Comparison of ENCODE assay signal across 11 cellular contexts in the genomic region with DNA sequence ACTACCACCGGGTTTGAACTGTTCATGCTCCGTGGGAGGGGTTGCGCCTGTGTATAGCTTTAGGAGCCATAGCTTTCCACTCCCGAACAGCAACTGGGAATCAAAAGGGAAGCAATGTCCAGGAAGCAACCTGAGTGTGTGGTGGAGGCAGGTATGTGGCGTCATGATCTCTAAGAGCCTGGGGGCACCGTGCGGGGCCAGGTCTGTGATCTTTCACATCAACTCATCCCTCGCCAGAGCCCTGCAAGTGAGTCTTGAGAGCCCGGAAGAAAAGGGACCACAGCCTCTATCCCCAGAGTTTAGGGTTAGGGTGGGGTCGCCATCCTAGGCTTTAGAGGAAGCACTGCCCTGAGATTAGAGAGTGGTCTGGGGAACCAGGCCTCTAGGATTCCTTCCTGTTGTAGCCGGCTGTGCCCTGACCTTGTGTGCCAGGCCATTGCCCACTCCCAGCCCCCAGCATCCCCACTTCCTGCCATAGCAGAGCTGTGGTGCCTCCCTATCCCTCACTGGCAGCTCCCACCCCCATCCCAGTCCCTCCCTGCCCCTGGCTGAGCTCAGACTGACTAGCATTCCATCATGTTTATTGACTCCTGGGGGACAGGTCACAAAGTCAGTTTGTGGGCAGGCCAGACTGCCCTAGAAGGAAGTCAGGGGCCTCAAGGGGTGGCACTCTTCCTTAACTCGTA. TPM values are rescaled to one million over a fixed set of nuclear protein-coding genes. Genes with fewer than 3 reads are reported as not detected.
A peak's percentile ranks its signal among the peaks of the same experiment; 100 is the strongest.
DNase-seq lines count a peak whose midpoint lies in the region; ATAC-seq and TF ChIP-seq lines count a peak whose summit lies in the region.
"Had no signal": no experiment of that assay in that cellular context is flagged by ENCODE, and none has a peak within 500 bp of the region (broad histone marks: within the 10 kb centered on the region; RNA-seq: fewer than 3 reads in every experiment).

No MANE protein-coding gene starts in this region.

- H3K27me3 Mint-ChIP-seq in natural killer cell (ENCODE audit: low read depth in 2 of 2): peaks cover 14 to 16% of the 10 kb centered on the region in 2 donors
- H3K27me3 Mint-ChIP-seq in natural killer cell treated with Interleukin-12 subunit alpha and Interleukin-12 subunit beta and Interleukin-15 and Interleukin-18, amount 100 ng/mL, for 72 hours: peaks cover 8 to 12% of the 10 kb centered on the region in 2 donors
- H3K27me3 Mint-ChIP-seq in activated T-helper 17 cell treated with anti-CD3 and anti-CD28 coated beads, Interleukin-2, amount 50 U/mL, for 72 hours: peaks cover 12% of the 10 kb centered on the region
- peaks cover 10% of the 10 kb centered on the region for H3K27me3 Mint-ChIP-seq in memory B cell

- H3K4me1 ChIP-seq in uterus: peaks cover 0 to 14% of the 10 kb centered on the region in 2 donors

- intact Hi-C loops in natural killer cell (cut with micrococcal nuclease): loop anchor here (10.0 kb wide), 1 partner anchor 819 kb away; no protein-coding TSS in a partner anchor
- intact Hi-C loops in uterus (cut with DNase I; ENCODE audit: low total_unique reads): loop anchor here (10.0 kb wide), 1 partner anchor 99 kb away; no protein-coding TSS in a partner anchor

- H3K4me3 Mint-ChIP-seq in natural killer cell: peak overlapping the region; percentile 61
- no peak overlapping the region for H3K4me3 Mint-ChIP-seq in natural killer cell treated with Interleukin-12 subunit alpha and Interleukin-12 subunit beta and Interleukin-15 and Interleukin-18, amount 100 ng/mL, for 72 hours
- H3K4me3 Mint-ChIP-seq in activated T-helper 17 cell treated with anti-CD3 and anti-CD28 coated beads, Interleukin-2, amount 50 U/mL, for 72 hours: peak overlapping the region; percentile 25
- peak overlapping the region; percentile 8 for H3K4me3 Mint-ChIP-seq in memory B cell

- peaks cover 9% of the 10 kb centered on the region for H3K36me3 Mint-ChIP-seq in natural killer cell
- H3K36me3 Mint-ChIP-seq in natural killer cell treated with Interleukin-12 subunit alpha and Interleukin-12 subunit beta and Interleukin-15 and Interleukin-18, amount 100 ng/mL, for 72 hours: peaks cover 6% of the 10 kb centered on the region
- peaks cover 43% of the 10 kb centered on the region for H3K36me3 Mint-ChIP-seq in activated T-helper 17 cell treated with anti-CD3 and anti-CD28 coated beads, Interleukin-2, amount 50 U/mL, for 72 hours (ENCODE audit: low read depth)
- H3K36me3 Mint-ChIP-seq in memory B cell: peaks cover 25% of the 10 kb centered on the region

- H3K27ac ChIP-seq in uterus: peak overlapping the region; percentile 62 to 65

- peaks cover 66 to 80% of the 10 kb centered on the region in 2 donors for H3K4me1 Mint-ChIP-seq in natural killer cell
- H3K4me1 Mint-ChIP-seq in natural killer cell treated with Interleukin-12 subunit alpha and Interleukin-12 subunit beta and Interleukin-15 and Interleukin-18, amount 100 ng/mL, for 72 hours (ENCODE audit: low read depth in 2 of 2): peaks cover 43 to 56% of the 10 kb centered on the region in 2 donors
- peaks cover 15% of the 10 kb centered on the region for H3K4me1 Mint-ChIP-seq in activated T-helper 17 cell treated with anti-CD3 and anti-CD28 coated beads, Interleukin-2, amount 50 U/mL, for 72 hours
- peaks cover 27% of the 10 kb centered on the region for H3K4me1 Mint-ChIP-seq in memory B cell

- TF ChIP-seq CTCF in natural killer cell (IDR thresholded peaks at IDR 0.05) (no peak), uterus (IDR thresholded peaks at IDR 0.05) (no peak)

- no peaks in the 10 kb centered on the region for H3K9me3 Mint-ChIP-seq in natural killer cell
- no peaks in the 10 kb centered on the region for H3K9me3 Mint-ChIP-seq in natural killer cell treated with Interleukin-12 subunit alpha and Interleukin-12 subunit beta and Interleukin-15 and Interleukin-18, amount 100 ng/mL, for 72 hours
- H3K9me3 Mint-ChIP-seq in activated T-helper 17 cell treated with anti-CD3 and anti-CD28 coated beads, Interleukin-2, amount 50 U/mL, for 72 hours: no peaks in the 10 kb centered on the region
- no peaks in the 10 kb centered on the region for H3K9me3 Mint-ChIP-seq in memory B cell

- no peak for DNase-seq in natural killer cell
- DNase-seq in natural killer cell treated with Interleukin-12 subunit alpha and Interleukin-12 subunit beta and Interleukin-15 and Interleukin-18, amount 100 ng/mL, for 72 hours (ENCODE audit: low spot score): no peak
- DNase-seq in memory B cell (ENCODE audit: low spot score in 2 of 2): no peak
- DNase-seq in uterus: peak in 1 of 2 donors; percentile 56
- DNase-seq in NCI-H774 (lab: John Stamatoyannopoulos, UW): no peak
- DNase-seq in pons (ENCODE audit: low spot score): no peak
- DNase-seq: NCI-H2081, RPMI8226, substantia nigra had no signal

- ATAC-seq in natural killer cell: no peak
- ATAC-seq in natural killer cell treated with Interleukin-12 subunit alpha and Interleukin-12 subunit beta and Interleukin-15 and Interleukin-18, amount 100 ng/mL, for 72 hours: no peak
- ATAC-seq in activated T-helper 17 cell treated with anti-CD3 and anti-CD28 coated beads, Interleukin-2, amount 50 U/mL, for 72 hours (replicated peaks): no peak
- no peak for ATAC-seq in memory B cell (ENCODE audit: low read depth)
- ATAC-seq in HG02678 (IDR thresholded peaks at IDR 0.05; ENCODE audit: unreplicated experiment): no peak

- H3K4me3 ChIP-seq in uterus: no peak overlapping the region

- no peak for TF ChIP-seq POLR2A in uterus (IDR thresholded peaks at IDR 0.05)

- no peak overlapping the region for H3K27ac Mint-ChIP-seq in natural killer cell
- H3K27ac Mint-ChIP-seq in natural killer cell treated with Interleukin-12 subunit alpha and Interleukin-12 subunit beta and Interleukin-15 and Interleukin-18, amount 100 ng/mL, for 72 hours: no peak overlapping the region
- H3K27ac Mint-ChIP-seq in activated T-helper 17 cell treated with anti-CD3 and anti-CD28 coated beads, Interleukin-2, amount 50 U/mL, for 72 hours: no peak overlapping the region
- H3K27ac Mint-ChIP-seq in memory B cell: no peak overlapping the region

- H3K27me3 ChIP-seq in uterus: peaks cover 0 to 27% of the 10 kb centered on the region in 2 donors

- H3K9me3 ChIP-seq in uterus: no peaks in the 10 kb centered on the region

- H3K36me3 ChIP-seq in uterus: no peaks in the 10 kb centered on the region

RNA-seq across cellular contexts. Expression of gene ADCY4, which starts 0.7 kb away (rescaled TPM):
- total RNA-seq in natural killer cell (10 to 100 TPM in 2 of 3 donors, 1 to 10 TPM in 1; 9.8 to 17.6 (median 11.3) TPM), uterus (100 to 1,000 TPM in 2 of 4 donors, 10 to 100 TPM in 2; 22.8 to 138 (median 86.1) TPM)
- 1 to 10 TPM; 1.0 to 1.9 TPM for total RNA-seq in natural killer cell treated with Interleukin-12 subunit alpha and Interleukin-12 subunit beta and Interleukin-15 and Interleukin-18, amount 100 ng/mL, for 72 hours
- 10 to 100 TPM in 1 of 2 donors, 1 to 10 TPM in 1; 2.3 to 10.5 TPM for total RNA-seq in activated T-helper 17 cell treated with anti-CD3 and anti-CD28 coated beads, Interleukin-2, amount 50 U/mL, for 72 hours

RNA-seq across cellular contexts. Expression of gene RIPK3, which starts 4.2 kb away (rescaled TPM):
- total RNA-seq in natural killer cell (10 to 100 TPM; 36.1 to 58.2 (median 45.5) TPM), uterus (100 to 1,000 TPM in 1 of 4 donors, 1 to 10 TPM in 2, under 1 TPM in 1; 0.29 to 123 (median 6.0) TPM)
- total RNA-seq in natural killer cell treated with Interleukin-12 subunit alpha and Interleukin-12 subunit beta and Interleukin-15 and Interleukin-18, amount 100 ng/mL, for 72 hours: 10 to 100 TPM; 12.5 to 15.5 TPM
- 10 to 100 TPM; 12.9 to 17.4 TPM for total RNA-seq in activated T-helper 17 cell treated with anti-CD3 and anti-CD28 coated beads, Interleukin-2, amount 50 U/mL, for 72 hours

RNA-seq across cellular contexts. Expression of gene LTB4R, which starts 24.3 kb away (rescaled TPM):
- total RNA-seq in natural killer cell (10 to 100 TPM; 33.5 to 55.7 (median 49.7) TPM), uterus (10 to 100 TPM in 1 of 4 donors, 1 to 10 TPM in 3; 3.7 to 19.5 (median 5.6) TPM)
- total RNA-seq in natural killer cell treated with Interleukin-12 subunit alpha and Interleukin-12 subunit beta and Interleukin-15 and Interleukin-18, amount 100 ng/mL, for 72 hours: 10 to 100 TPM; 13.2 to 37.3 TPM
- total RNA-seq in activated T-helper 17 cell treated with anti-CD3 and anti-CD28 coated beads, Interleukin-2, amount 50 U/mL, for 72 hours: 10 to 100 TPM; 11.6 to 21.4 TPM

RNA-seq across cellular contexts. Expression of gene LTB4R2, which starts 25.7 kb away (rescaled TPM):
- total RNA-seq in natural killer cell (10 to 100 TPM; 27.6 to 40.5 (median 37.4) TPM), uterus (1 to 10 TPM in 3 of 4 donors, not detected in 1; 1.0 to 7.1 (median 5.6) TPM)
- total RNA-seq in natural killer cell treated with Interleukin-12 subunit alpha and Interleukin-12 subunit beta and Interleukin-15 and Interleukin-18, amount 100 ng/mL, for 72 hours: 10 to 100 TPM; 13.7 to 27.1 TPM
- total RNA-seq in activated T-helper 17 cell treated with anti-CD3 and anti-CD28 coated beads, Interleukin-2, amount 50 U/mL, for 72 hours: 10 to 100 TPM in 1 of 2 donors, 1 to 10 TPM in 1; 8.7 to 13.5 TPM

RNA-seq across cellular contexts. Expression of gene CIDEB, which starts 27.8 kb away (rescaled TPM):
- total RNA-seq in natural killer cell (10 to 100 TPM; 40.0 to 59.6 (median 46.6) TPM), uterus (10 to 100 TPM in 2 of 4 donors, 1 to 10 TPM in 2; 1.3 to 25.5 (median 14.1) TPM)
- 10 to 100 TPM in 1 of 2 donors, 1 to 10 TPM in 1; 6.8 to 20.2 TPM for total RNA-seq in natural killer cell treated with Interleukin-12 subunit alpha and Interleukin-12 subunit beta and Interleukin-15 and Interleukin-18, amount 100 ng/mL, for 72 hours
- total RNA-seq in activated T-helper 17 cell treated with anti-CD3 and anti-CD28 coated beads, Interleukin-2, amount 50 U/mL, for 72 hours: 10 to 100 TPM; 14.9 to 28.1 TPM
